In the genomic region with DNA sequence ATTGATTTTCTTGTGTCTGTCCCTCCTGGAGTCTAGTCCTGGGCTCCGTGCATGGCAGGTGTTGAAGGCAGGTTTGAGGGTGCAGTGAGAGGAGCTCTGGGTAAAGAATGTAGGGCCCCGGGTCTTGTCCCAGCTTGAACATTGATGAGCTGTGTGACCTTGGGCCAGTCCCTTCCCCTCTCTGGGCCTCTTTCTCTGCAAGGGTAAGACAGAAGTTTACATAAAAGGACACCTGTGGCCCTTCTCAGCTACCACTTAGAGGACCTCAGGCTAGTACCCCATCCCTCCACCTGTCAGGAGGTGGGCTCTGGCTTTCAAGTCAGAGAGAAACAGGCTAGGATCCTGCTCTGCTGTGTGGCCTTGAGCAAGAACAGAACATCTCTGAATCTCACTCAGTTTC, we compare ENCODE assay signal across 33 cellular contexts. TPM values are rescaled to one million over a fixed set of nuclear protein-coding genes. Genes with fewer than 3 reads are reported as not detected.
DNase-seq lines count a peak whose midpoint lies in the region; ATAC-seq, FAIRE-seq and TF ChIP-seq lines count a peak whose summit lies in the region.
"Had no signal": no experiment of that assay in that cellular context is flagged by ENCODE, and none has a peak within 500 bp of the region (broad histone marks: within the 10 kb centered on the region; RNA-seq: fewer than 3 reads in every experiment).

No MANE protein-coding gene starts in this region.

- H4K20me1 ChIP-seq in HepG2 (ENCODE audit: insufficient read depth, low read length) (0 out of 2 replicates have a peak, but pooled peaks cover 2% of the 10 kb centered on the region), K562 (replicated peaks; ENCODE audit: control insufficient read depth, insufficient read depth, low read length) (peaks cover 17% of the 10 kb centered on the region; the same call in 1 of the 2 replicates)
- H4K20me1 ChIP-seq: BLaER1; BLaER1 treated with 17β-estradiol and CSF1 and Interleukin-3, amounts not matched to agents 10 nM and 100 nM had no signal

- H3K27ac ChIP-seq in HepG2 (ENCODE audit: extremely low read length, insufficient read depth, low read length) (no peak overlapping the region), right lobe of liver (no peak overlapping the region), K562 (ENCODE audit: extremely low read depth, low read depth, low read length) (no peak overlapping the region)
- H3K27ac ChIP-seq: 22Rv1; A549; BLaER1; BLaER1 treated with 17β-estradiol and CSF1 and Interleukin-3, amounts not matched to agents 10 nM and 100 nM; C4-2B had no signal

- intact Hi-C loops in HepG2 (cut with micrococcal nuclease; ENCODE audit: unreplicated experiment) (no loop called here), right lobe of liver (cut with DNase I) (no loop called here), K562 (cut with micrococcal nuclease) (no loop called here)

- POLR2A ChIA-PET in HepG2 (lab: Yijun Ruan, JAX) (interaction anchor here (0.6 kb wide), 1 partner anchor 537 kb away, joined by 3 read pairs; no protein-coding TSS in a partner anchor), K562 (lab: Yijun Ruan, JAX) (no interaction called here)

- TF ChIP-seq EP300 in HepG2 (IDR thresholded peaks at IDR 0.05; ENCODE audit: low read depth in 2 of 2, low read length in 2 of 2) (no peak), HepG2 (CRISPR knock-in tag; IDR thresholded peaks at IDR 0.05; ENCODE audit: borderline replicate concordance) (no peak), K562 (IDR thresholded peaks at IDR 0.05; ENCODE audit: low read length) (no peak)

- H3K79me2 ChIP-seq in HepG2 (ENCODE audit: insufficient read depth, low read length) (no peaks in the 10 kb centered on the region), K562 (ENCODE audit: control insufficient read depth, insufficient read depth, low read length) (no peaks in the 10 kb centered on the region)

- no peaks in the 10 kb centered on the region for H3K4me1 Mint-ChIP-seq in osteocyte (ENCODE audit: unreplicated experiment)
- H3K4me1 Mint-ChIP-seq: B cell; CD14-positive monocyte; CD4-positive, alpha-beta memory T cell; CD4-positive, CD25-positive, alpha-beta regulatory T cell; CD8-positive, alpha-beta memory T cell had no signal

- no peaks in the 10 kb centered on the region for H3K36me3 ChIP-seq in HepG2 (replicated peaks in 1 of 2; ENCODE audit: control insufficient read depth in 1 of 2, insufficient read depth in 2 of 2, low read length in 2 of 2)
- no peaks in the 10 kb centered on the region for H3K36me3 ChIP-seq in right lobe of liver
- no peaks in the 10 kb centered on the region for H3K36me3 ChIP-seq in K562 (ENCODE audit: control insufficient read depth, insufficient read depth, low read length)
- H3K36me3 ChIP-seq: BE2C; BLaER1; BLaER1 treated with 17β-estradiol and CSF1 and Interleukin-3, amounts not matched to agents 10 nM and 100 nM had no signal

- H3K4me3 Mint-ChIP-seq in osteocyte (ENCODE audit: unreplicated experiment): no peak overlapping the region
- H3K4me3 Mint-ChIP-seq: B cell; CD14-positive monocyte; CD4-positive, alpha-beta memory T cell; CD4-positive, alpha-beta T cell; CD4-positive, CD25-positive, alpha-beta regulatory T cell; CD8-positive, alpha-beta memory T cell; CD8-positive, alpha-beta T cell had no signal

- H3K27me3 ChIP-seq in HepG2 (ENCODE audit: control insufficient read depth in 1 of 2, insufficient read depth in 2 of 2, low read length in 2 of 2) (peaks cover 0 to 3% of the 10 kb centered on the region in 2 experiments; a peak in 1 of 5 replicates), right lobe of liver (no peaks in the 10 kb centered on the region), K562 (ENCODE audit: control insufficient read depth in 2 of 2, insufficient read depth in 2 of 2, low read length in 2 of 2) (peaks cover 10 to 52% of the 10 kb centered on the region in 2 experiments; a peak in 3 of 5 replicates)
- H3K27me3 ChIP-seq: BLaER1; BLaER1 treated with 17β-estradiol and CSF1 and Interleukin-3, amounts not matched to agents 10 nM and 100 nM had no signal

- no peak overlapping the region for H3K27ac Mint-ChIP-seq in osteocyte (ENCODE audit: unreplicated experiment)
- H3K27ac Mint-ChIP-seq: B cell; CD14-positive monocyte; CD4-positive, alpha-beta memory T cell; CD4-positive, alpha-beta T cell; CD4-positive, CD25-positive, alpha-beta regulatory T cell; CD8-positive, alpha-beta memory T cell; CD8-positive, alpha-beta T cell had no signal

- H3K9me3 ChIP-seq in HepG2 (ENCODE audit: low read length): no peaks in the 10 kb centered on the region
- no peaks in the 10 kb centered on the region for H3K9me3 ChIP-seq in right lobe of liver
- H3K9me3 ChIP-seq in K562 (replicated peaks; ENCODE audit: control insufficient read depth, insufficient read depth, low read depth, low read length): no peaks in the 10 kb centered on the region

- no peaks in the 10 kb centered on the region for H3K9me1 ChIP-seq in K562 (ENCODE audit: control insufficient read depth, insufficient read depth, low read length)

- no peak overlapping the region for H2AFZ ChIP-seq in HepG2 (ENCODE audit: low read length)
- no peak overlapping the region for H2AFZ ChIP-seq in K562 (ENCODE audit: low read depth, low read length)

- H3K9ac ChIP-seq in HepG2 (ENCODE audit: insufficient read depth, low read depth, low read length) (no peak overlapping the region), K562 (ENCODE audit: insufficient read depth in 1 of 2, low read depth in 2 of 2, low read length in 2 of 2) (no peak overlapping the region)
- H3K9ac ChIP-seq: BLaER1; BLaER1 treated with 17β-estradiol and CSF1 and Interleukin-3, amounts not matched to agents 10 nM and 100 nM had no signal

- ATAC-seq in HepG2 (no peak), right lobe of liver (no peak), K562 (no peak)
- ATAC-seq: A549; CD8-positive, alpha-beta T cell had no signal

- DNase-seq in HepG2 (ENCODE audit: low spot score): no peak
- no peak for DNase-seq in right lobe of liver
- no peak for DNase-seq in K562 (ENCODE audit: extremely low read depth in 1 of 4, low spot score in 3 of 4)
- no peak for DNase-seq in osteocyte (ENCODE audit: extremely low spot score, unreplicated experiment)
- DNase-seq: 8988T; ACHN; AML-193; BE2C; C1 segment of cervical spinal cord; Caco-2; Calu3; CD4-positive, alpha-beta memory T cell; CD4-positive, alpha-beta T cell; CD4-positive, CD25-positive, alpha-beta regulatory T cell; CD8-positive, alpha-beta memory T cell; CD8-positive, alpha-beta T cell; COR-L47; DMS 273 treated with DMSO at 0.1 percent for 48 hours; DMS153; DMS53; DMS79; DMS79 treated with DMSO at 0.1 percent for 48 hours; DND-41; EL had no signal

- WGBS in HepG2 (ENCODE audit: low lambda C conversion rate): 28% methylated on average over 2 of the region's 2 CpGs
- WGBS in right lobe of liver (ENCODE audit: insufficient coverage, low coverage, low lambda C conversion rate, missing lambda C conversion rate): 40% methylated on average over 1 of the region's 2 CpGs
- 0% methylated on average over 2 of the region's 2 CpGs for WGBS in K562 (ENCODE audit: insufficient coverage, low coverage, missing lambda C conversion rate)

- in situ Hi-C loops in HepG2 (cut with HindIII; ENCODE audit: extremely low pct_ligation_motif_present, low pct_unique_long_range_greater_than_20kb) (no loop called here), K562 (cut with MboI) (no loop called here)

- TF ChIP-seq RAD21 in HepG2 (CRISPR knock-in tag; IDR thresholded peaks at IDR 0.05) (no peak), K562 (CRISPR knock-in tag; conservative IDR thresholded peaks at IDR 0.05 in 1 of 2, IDR thresholded peaks at IDR 0.05 in 1 of 2) (no peak)

- TF ChIP-seq CTCF in HepG2 (CRISPR knock-in tag; IDR thresholded peaks at IDR 0.05) (no peak), right lobe of liver (IDR thresholded peaks at IDR 0.05) (no peak), K562 (IDR thresholded peaks at IDR 0.05 in 2 of 3, conservative IDR thresholded peaks at IDR 0.05 in 1 of 3; ENCODE audit: insufficient read depth in 2 of 3, low read depth in 1 of 3, low read length in 3 of 3) (no peak), osteocyte (IDR thresholded peaks at IDR 0.05) (no peak)

- peaks cover 15% of the 10 kb centered on the region for H3K4me1 ChIP-seq in HepG2 (ENCODE audit: insufficient read depth, low read length)
- no peaks in the 10 kb centered on the region for H3K4me1 ChIP-seq in right lobe of liver
- peaks cover 0 to 5% of the 10 kb centered on the region in 2 experiments; a peak in 1 of 5 replicates for H3K4me1 ChIP-seq in K562 (replicated peaks in 1 of 2; ENCODE audit: control insufficient read depth in 2 of 2, insufficient read depth in 2 of 2, low read length in 2 of 2)
- H3K4me1 ChIP-seq: A549; BE2C; BLaER1; BLaER1 treated with 17β-estradiol and CSF1 and Interleukin-3, amounts not matched to agents 10 nM and 100 nM; Caco-2 had no signal

- no TSS peak for BruUV-seq in HepG2 (replicated peaks; lab: Mats Ljungman, UMichigan)
- no TSS peak for BruUV-seq in K562 (replicated peaks; lab: Mats Ljungman, UMichigan)

- peaks cover 27% of the 10 kb centered on the region for H3K27me3 Mint-ChIP-seq in osteocyte (ENCODE audit: unreplicated experiment)

- H3K9me3 Mint-ChIP-seq in osteocyte (ENCODE audit: unreplicated experiment): peaks cover 10% of the 10 kb centered on the region

- CTCF ChIA-PET in HepG2 (lab: Yijun Ruan, JAX; ENCODE audit: low intra/inter-chr PET ratio, low total read pairs): no interaction called here
- CTCF ChIA-PET in K562 (lab: Yijun Ruan, JAX; ENCODE audit: low intra/inter-chr PET ratio): no interaction called here

- H3K4me2 ChIP-seq in HepG2 (ENCODE audit: low read depth, low read length) (no peak overlapping the region), K562 (ENCODE audit: insufficient read depth, low read length) (no peak overlapping the region)
- H3K4me2 ChIP-seq: A549; BLaER1; BLaER1 treated with 17β-estradiol and CSF1 and Interleukin-3, amounts not matched to agents 10 nM and 100 nM had no signal

- FAIRE-seq in HepG2 (lab: Jason Lieb, UNC): no peak
- FAIRE-seq in K562 (lab: Jason Lieb, UNC): no peak
- FAIRE-seq: A204.1, A549, D721Med had no signal

- TF ChIP-seq POLR2A in HepG2 (IDR thresholded peaks at IDR 0.05; ENCODE audit: insufficient read depth in 1 of 2, low read depth in 2 of 2, low read length in 2 of 2) (no peak), right lobe of liver (IDR thresholded peaks at IDR 0.05) (no peak), K562 (conservative IDR thresholded peaks at IDR 0.05) (no peak)

- H3K4me3 ChIP-seq in HepG2 (replicated peaks in 1 of 3; ENCODE audit: insufficient read depth in 1 of 3, low read depth in 2 of 3, low read length in 3 of 3) (no peak overlapping the region), right lobe of liver (no peak overlapping the region), K562 (no peak overlapping the region)
- H3K4me3 ChIP-seq: A549; BLaER1; BLaER1 treated with 17β-estradiol and CSF1 and Interleukin-3, amounts not matched to agents 10 nM and 100 nM had no signal

- no peaks in the 10 kb centered on the region for H3K36me3 Mint-ChIP-seq in osteocyte (ENCODE audit: unreplicated experiment)
- H3K36me3 Mint-ChIP-seq: CD14-positive monocyte; CD4-positive, alpha-beta memory T cell; CD4-positive, CD25-positive, alpha-beta regulatory T cell; CD8-positive, alpha-beta memory T cell; CD8-positive, alpha-beta T cell had no signal

RNA-seq across cellular contexts. Expression of gene CTNNBL1, which starts 55.3 kb away (rescaled TPM):
- 94.6 and 136 TPM in 2 replicates for total RNA-seq in HepG2 (2016; rRNA removed; fragmentation: Illumina TruSeq; extraction: Trizol)
- 43.5 and 49.5 TPM in 2 replicates for total RNA-seq in HepG2 (2016; cell fraction: cytosol; rRNA removed; fragmentation: Illumina TruSeq; extraction: Trizol; ENCODE audit: low read depth)
- 97.0 and 143 TPM in 2 replicates for total RNA-seq in HepG2 (2016; cell fraction: insoluble cytoplasmic fraction; rRNA removed; fragmentation: Illumina TruSeq; extraction: Trizol)
- total RNA-seq in HepG2 (2016; cell fraction: membrane; rRNA removed; fragmentation: Illumina TruSeq; extraction: Trizol): 53.6 and 54.9 TPM in 2 replicates
- 47.8 and 48.8 TPM in 2 replicates for total RNA-seq in HepG2 (2016; cell fraction: nucleus; rRNA removed; fragmentation: Illumina TruSeq; extraction: Trizol)
- polyA plus RNA-seq in HepG2 (2011; rRNA removed): 47.0 and 49.3 TPM in 2 replicates
- polyA plus RNA-seq in HepG2 (2011; cell fraction: cytosol; rRNA removed): 37.8 and 38.1 TPM in 2 replicates
- polyA plus RNA-seq in HepG2 (2011; cell fraction: nucleus; rRNA removed): 17.2 and 18.0 TPM in 2 replicates
- 83.2 and 94.2 TPM in 2 replicates for polyA plus RNA-seq in HepG2 (2012)
- 53.4 and 54.1 TPM in 2 replicates for polyA plus RNA-seq in HepG2 (2016; cell fraction: cytosol; fragmentation: Illumina TruSeq; extraction: Trizol; ENCODE audit: low read depth)
- 156 and 162 TPM in 2 replicates for polyA plus RNA-seq in HepG2 (2016; cell fraction: insoluble cytoplasmic fraction; fragmentation: Illumina TruSeq; extraction: Trizol; ENCODE audit: low read depth)
- 50.8 and 57.2 TPM in 2 replicates for polyA plus RNA-seq in HepG2 (2016; cell fraction: membrane; fragmentation: Illumina TruSeq; extraction: Trizol; ENCODE audit: low read depth)
- polyA plus RNA-seq in HepG2 (2016; cell fraction: nucleus; fragmentation: Illumina TruSeq; extraction: Trizol; ENCODE audit: insufficient read depth, low read depth): 68.0 and 75.7 TPM in 2 replicates
- polyA minus RNA-seq in HepG2 (2011; rRNA and poly(A)+ RNA removed; ENCODE audit: low replicate concordance): 33.6 and 37.6 TPM in 2 replicates
- 27.5 and 33.1 TPM in 2 replicates for polyA minus RNA-seq in HepG2 (2011; cell fraction: cytosol; rRNA and poly(A)+ RNA removed)
- polyA minus RNA-seq in HepG2 (2011; cell fraction: nucleus; rRNA and poly(A)+ RNA removed): 33.5 and 36.7 TPM in 2 replicates
- total RNA-seq in right lobe of liver: 10 to 100 TPM; 16.3 to 41.8 (median 28.8) TPM
- total RNA-seq in K562 (2011; cell fraction: chromatin; rRNA removed; ENCODE audit: low replicate concordance): 16.7 and 18.9 TPM in 2 replicates
- 11.3 and 14.2 TPM in 2 replicates for total RNA-seq in K562 (2011; cell fraction: nucleolus; rRNA removed)
- total RNA-seq in K562 (2011; cell fraction: nucleoplasm; rRNA removed): 13.0 and 15.7 TPM in 2 replicates
- 32.4 and 35.4 TPM in 2 replicates for total RNA-seq in K562 (2014; rRNA removed)
- 39.5 TPM in 2 replicates for total RNA-seq in K562 (2014; rRNA removed; fragmentation: Illumina TruSeq; extraction: Trizol)
- 39.9 and 47.1 TPM in 2 replicates for total RNA-seq in K562 (2015; rRNA removed; fragmentation: Illumina TruSeq; extraction: Trizol)
- total RNA-seq in K562 (2021): 48.6 and 55.1 TPM in 2 replicates
- 27.6 and 33.9 TPM in 2 replicates for polyA plus RNA-seq in K562 (2011; rRNA removed)
- polyA plus RNA-seq in K562 (2011; cell fraction: cytosol; rRNA removed): 21.9 and 24.6 TPM in 2 replicates
- 16.0 and 18.0 TPM in 2 replicates for polyA plus RNA-seq in K562 (2011; cell fraction: nucleus; rRNA removed)
- polyA plus RNA-seq in K562 (2012): 44.1 and 57.9 TPM in 2 replicates
- polyA plus RNA-seq in K562 (2014; fragmentation: Illumina TruSeq; extraction: Trizol): 44.2 and 51.7 TPM in 2 replicates
- polyA plus RNA-seq in K562 (2014; fragmentation: Nextera tagmentation; extraction: Ambion mirVana): 10 to 100 TPM; 43.6 to 85.6 TPM
- 48.0 and 52.1 TPM in 2 replicates for polyA plus RNA-seq in K562 (2014; rRNA removed)
- polyA minus RNA-seq in K562 (2011; rRNA and poly(A)+ RNA removed): 36.7 and 41.5 TPM in 2 replicates
- 21.9 and 23.6 TPM in 2 replicates for polyA minus RNA-seq in K562 (2011; cell fraction: cytosol; rRNA and poly(A)+ RNA removed)
- polyA minus RNA-seq in K562 (2011; cell fraction: nucleus; rRNA and poly(A)+ RNA removed): 12.4 and 19.3 TPM in 2 replicates
- 43.4 and 52.5 TPM in 2 replicates for total RNA-seq in osteocyte
